In the genomic region with DNA sequence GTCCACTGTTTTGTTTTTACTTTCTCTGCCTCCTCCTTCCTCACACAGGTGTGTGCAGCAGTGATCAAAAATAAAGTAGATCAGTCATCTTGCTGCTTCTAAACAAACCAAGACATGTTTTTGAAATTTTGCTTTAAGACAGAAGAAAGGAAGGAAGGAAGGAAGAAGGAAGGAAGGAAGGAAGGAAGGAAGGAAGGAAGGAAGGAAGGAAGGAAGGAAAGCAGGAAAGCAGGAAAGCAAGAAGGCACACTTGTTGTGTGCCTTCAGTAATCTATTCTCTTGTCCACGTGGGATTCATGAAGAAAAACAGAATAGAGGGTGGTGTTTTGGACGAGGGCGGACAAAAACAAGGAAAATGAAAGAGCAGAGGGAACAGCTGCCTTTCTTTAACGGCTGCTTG, we compare ENCODE assay signal across 18 cellular contexts.
"Had no signal": no experiment of that assay in that cellular context is flagged by ENCODE, and none has a peak within 500 bp of the region (broad histone marks: within the 10 kb centered on the region; RNA-seq: fewer than 3 reads in every experiment).

No MANE protein-coding gene starts in this region.

- H3K27ac ChIP-seq: epithelial cell of prostate, esophagus muscularis mucosa, gastroesophageal sphincter, neutrophil, sigmoid colon, stomach, thoracic aorta, transverse colon had no signal

- H3K27ac Mint-ChIP-seq: immature natural killer cell; naive thymus-derived CD4-positive, alpha-beta T cell; nephron progenitor cell had no signal

- H3K36me3 ChIP-seq: esophagus muscularis mucosa, gastroesophageal sphincter, neutrophil, sigmoid colon, stomach, thoracic aorta, transverse colon had no signal

- DNase-seq: effector memory CD4-positive, alpha-beta T cell; immature natural killer cell; mesendoderm; naive thymus-derived CD4-positive, alpha-beta T cell; nephron progenitor cell; posterior cingulate gyrus; sigmoid colon; small intestine; stimulated activated CD4-positive, alpha-beta T cell treated with anti-CD3 and anti-CD28 coated beads, Interleukin-12 subunit alpha, Interleukin-12 subunit beta, amount 100 ng/mL, for 4 hours; stimulated activated naive CD4-positive, alpha-beta T cell; stomach; substantia nigra; transverse colon had no signal

- H3K4me1 ChIP-seq: esophagus muscularis mucosa, gastroesophageal sphincter, sigmoid colon, stomach, transverse colon had no signal

- H3K36me3 Mint-ChIP-seq: immature natural killer cell had no signal

- H3K4me1 Mint-ChIP-seq: immature natural killer cell; naive thymus-derived CD4-positive, alpha-beta T cell had no signal

- ATAC-seq: gastroesophageal sphincter; naive thymus-derived CD4-positive, alpha-beta T cell had no signal

- H3K4me3 Mint-ChIP-seq: immature natural killer cell; naive thymus-derived CD4-positive, alpha-beta T cell; nephron progenitor cell had no signal

- H3K9me3 ChIP-seq: esophagus muscularis mucosa, gastroesophageal sphincter, neutrophil, sigmoid colon, stomach, thoracic aorta, transverse colon had no signal

- H3K4me3 ChIP-seq: esophagus muscularis mucosa, gastroesophageal sphincter, sigmoid colon, stomach, thoracic aorta, transverse colon had no signal

- H3K27me3 ChIP-seq: neutrophil, stomach, transverse colon had no signal
